Comparison of ENCODE assay signal across 6 cellular contexts in the genomic region with DNA sequence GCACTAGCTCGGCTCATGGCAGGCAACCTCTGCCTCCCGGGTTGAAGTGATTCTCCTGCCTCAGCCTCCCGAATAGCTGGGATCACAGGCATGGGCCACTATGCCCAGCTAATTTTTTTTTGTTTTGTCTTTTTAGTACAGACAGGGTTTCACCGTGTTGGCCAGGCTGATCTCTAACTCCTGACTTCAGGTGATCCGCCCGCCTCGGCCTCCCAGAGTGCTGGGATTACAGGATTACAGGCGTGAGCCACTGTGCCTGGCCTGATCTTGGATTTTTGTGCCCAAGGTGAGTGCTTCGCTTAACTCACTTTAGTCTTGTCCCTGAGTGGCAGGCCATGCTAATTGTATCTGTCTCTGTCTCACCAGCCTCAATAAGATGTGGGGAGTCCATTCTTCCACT.
"Had no signal": no experiment of that assay in that cellular context is flagged by ENCODE, and none has a peak within 500 bp of the region (broad histone marks: within the 10 kb centered on the region; RNA-seq: fewer than 3 reads in every experiment).

No MANE protein-coding gene starts in this region.

- DNase-seq: H9, HCEC 1CT had no signal

- H3K4me3 ChIP-seq: GM23338 had no signal

- H3K27ac ChIP-seq: HL-60 had no signal

- ATAC-seq: GM23338 had no signal

- FAIRE-seq: H1, H54 had no signal
